Comparison of ENCODE assay signal across 23 cellular contexts in the genomic region with DNA sequence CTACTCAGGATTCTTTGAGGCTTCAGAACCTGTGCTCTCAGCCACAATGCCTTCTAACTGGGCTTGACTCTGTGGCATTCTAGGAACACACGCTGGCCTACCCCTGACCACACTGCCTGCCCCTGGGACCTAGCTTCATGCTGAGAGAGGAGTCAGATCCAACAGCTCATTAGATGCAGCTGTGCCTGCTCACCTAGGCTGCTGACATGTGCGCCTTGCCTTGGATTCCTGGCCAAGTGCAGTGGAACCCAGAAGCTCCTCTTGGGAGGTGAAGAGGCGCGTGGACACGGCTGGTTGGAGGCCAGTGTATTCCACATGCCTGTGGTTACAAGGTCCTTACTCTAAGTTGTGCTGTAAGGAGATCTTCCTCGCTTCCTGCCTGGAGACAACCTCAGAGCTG. TPM values are rescaled to one million over a fixed set of nuclear protein-coding genes. Genes with fewer than 3 reads are reported as not detected.
DNase-seq lines count a peak whose midpoint lies in the region; ATAC-seq, FAIRE-seq and TF ChIP-seq lines count a peak whose summit lies in the region.
"Had no signal": no experiment of that assay in that cellular context is flagged by ENCODE, and none has a peak within 500 bp of the region (broad histone marks: within the 10 kb centered on the region; RNA-seq: fewer than 3 reads in every experiment).

No MANE protein-coding gene starts in this region.

- no peak overlapping the region for H3K27ac ChIP-seq in mammary epithelial cell (ENCODE audit: insufficient read depth, low read depth, low read length)
- no peak overlapping the region for H3K27ac ChIP-seq in breast epithelium
- H3K27ac ChIP-seq in GM23338 (ENCODE audit: low read depth): no peak overlapping the region
- H3K27ac ChIP-seq: esophagus muscularis mucosa, skin epidermis had no signal

- WGBS in mammary epithelial cell (ENCODE audit: low coverage, missing lambda C conversion rate): 92% methylated on average over 5 of the region's 6 CpGs

- no peak overlapping the region for H3K4me2 ChIP-seq in mammary epithelial cell (ENCODE audit: insufficient read depth, low read depth, low read length)
- H3K4me2 ChIP-seq in GM23338: no peak overlapping the region

- TF ChIP-seq POLR2A in breast epithelium (IDR thresholded peaks at IDR 0.05) (no peak), GM12892 (IDR thresholded peaks at IDR 0.05; ENCODE audit: low read depth, low read length) (no peak)

- H4K20me1 ChIP-seq in mammary epithelial cell (ENCODE audit: insufficient read depth, low read length): no peaks in the 10 kb centered on the region
- no peaks in the 10 kb centered on the region; the same call in 1 of the 2 replicates for H4K20me1 ChIP-seq in GM23338 (replicated peaks; ENCODE audit: insufficient read depth)

- CTCF ChIA-PET in mammary epithelial cell (lab: Charles Lee; ENCODE audit: low non-redundant PET): no interaction called here

- dilution Hi-C loops in mammary epithelial cell (cut with HindIII; ENCODE audit: low sequenced_read_pairs): no loop called here

- DNase-seq in mammary epithelial cell (peak; percentile 10), breast epithelium (ENCODE audit: low spot score in 2 of 2) (no peak), NCI-H510A treated with DMSO at 0.1 percent for 48 hours (lab: John Stamatoyannopoulos, UW) (peak; percentile 49), myocyte (ENCODE audit: low read depth) (peak; percentile 53), GM12892 (ENCODE audit: insufficient read length) (no peak), GM23338 (ENCODE audit: low spot score) (no peak), NCI-H1105 treated with DMSO at 0.1 percent for 48 hours (lab: John Stamatoyannopoulos, UW) (no peak)

- in situ Hi-C loops in mammary epithelial cell (cut with MboI; ENCODE audit: low sequenced_read_pairs in 2 of 2): no loop called here

- no peaks in the 10 kb centered on the region for H3K9me3 Mint-ChIP-seq in GM23338
- H3K9me3 Mint-ChIP-seq: activated CD4-positive, alpha-beta memory T cell treated with anti-CD3 and anti-CD28 coated beads for 36 hours; activated naive CD4-positive, alpha-beta T cell treated with anti-CD3 and anti-CD28 coated beads for 36 hours; CD4-positive, alpha-beta T cell; naive thymus-derived CD8-positive, alpha-beta T cell had no signal

- no peak for FAIRE-seq in GM12892 (lab: Jason Lieb, UNC)
- FAIRE-seq: A204.1, D721Med had no signal

- ATAC-seq in GM18873 (IDR thresholded peaks at IDR 0.05; ENCODE audit: low FRiP score, unreplicated experiment) (no peak), GM23338 (no peak)

- H3K4me1 ChIP-seq in mammary epithelial cell (ENCODE audit: insufficient read depth, low read length) (no peaks in the 10 kb centered on the region), breast epithelium (no peaks in the 10 kb centered on the region), GM23338 (ENCODE audit: insufficient read depth) (peaks cover 6% of the 10 kb centered on the region)
- H3K4me1 ChIP-seq: HAP-1 had no signal

- H3K36me3 ChIP-seq in mammary epithelial cell (ENCODE audit: insufficient read depth, low read length): no peaks in the 10 kb centered on the region
- H3K36me3 ChIP-seq in breast epithelium: no peaks in the 10 kb centered on the region
- no peaks in the 10 kb centered on the region for H3K36me3 ChIP-seq in GM23338 (ENCODE audit: insufficient read depth)
- H3K36me3 ChIP-seq: esophagus muscularis mucosa, HAP-1 had no signal

- intact Hi-C loops in mammary epithelial cell (cut with micrococcal nuclease) (loop anchor here (5.0 kb wide), 1 partner anchor 960 kb away; no protein-coding TSS in a partner anchor), breast epithelium (cut with DNase I; ENCODE audit: low total_unique reads) (loop anchor here (5.0 kb wide), 1 partner anchor 1425 kb away; no protein-coding TSS in a partner anchor)

- no peak overlapping the region for H3K9ac ChIP-seq in mammary epithelial cell (ENCODE audit: insufficient read depth, low read length)

- H3K9me3 ChIP-seq in mammary epithelial cell (replicated peaks; ENCODE audit: insufficient read depth, low read length) (no peaks in the 10 kb centered on the region), breast epithelium (no peaks in the 10 kb centered on the region)
- H3K9me3 ChIP-seq: esophagus muscularis mucosa, HAP-1 had no signal

- H3K4me3 ChIP-seq in mammary epithelial cell (replicated peaks in 1 of 3; ENCODE audit: insufficient read depth in 1 of 3, low read depth in 2 of 3, low read length in 3 of 3): no peak overlapping the region
- no peak overlapping the region for H3K4me3 ChIP-seq in breast epithelium
- H3K4me3 ChIP-seq in GM23338: no peak overlapping the region
- H3K4me3 ChIP-seq: esophagus muscularis mucosa, HAP-1, skin epidermis had no signal

- no peaks in the 10 kb centered on the region for H3K27me3 ChIP-seq in mammary epithelial cell (ENCODE audit: insufficient read depth, low read length)
- no peaks in the 10 kb centered on the region for H3K27me3 ChIP-seq in breast epithelium
- no peaks in the 10 kb centered on the region for H3K27me3 ChIP-seq in GM23338 (ENCODE audit: insufficient read depth)
- H3K27me3 ChIP-seq: esophagus muscularis mucosa had no signal

- peaks cover 11% of the 10 kb centered on the region for H3K27me3 Mint-ChIP-seq in GM23338 (ENCODE audit: insufficient read depth, low read depth, poor library complexity)
- H3K27me3 Mint-ChIP-seq: activated CD4-positive, alpha-beta memory T cell treated with anti-CD3 and anti-CD28 coated beads for 36 hours had no signal

- H2AFZ ChIP-seq in mammary epithelial cell (ENCODE audit: low read depth, low read length) (no peak overlapping the region), GM23338 (no peak overlapping the region)

- TF ChIP-seq CTCF in mammary epithelial cell (conservative IDR thresholded peaks at IDR 0.05 in 1 of 2, IDR thresholded peaks at IDR 0.05 in 1 of 2; ENCODE audit: extremely low read depth in 1 of 2, insufficient read depth in 1 of 2, low read depth in 1 of 2, low read length in 2 of 2) (no peak), breast epithelium (IDR thresholded peaks at IDR 0.05) (no peak), GM23338 (conservative IDR thresholded peaks at IDR 0.05; ENCODE audit: low read depth in 2 of 2) (no peak)

- BruUV-seq in mammary epithelial cell (replicated peaks; lab: Mats Ljungman, UMichigan): no TSS peak

- peaks cover 22% of the 10 kb centered on the region for H3K4me1 Mint-ChIP-seq in GM23338

- peaks cover 9% of the 10 kb centered on the region; the same call in 1 of the 2 replicates for H3K9me2 ChIP-seq in GM23338 (ENCODE audit: insufficient read depth)

- no peaks in the 10 kb centered on the region for H3K36me3 Mint-ChIP-seq in GM23338 (ENCODE audit: low read depth)
- H3K36me3 Mint-ChIP-seq: activated CD4-positive, alpha-beta memory T cell treated with anti-CD3 and anti-CD28 coated beads for 36 hours; naive thymus-derived CD8-positive, alpha-beta T cell had no signal

- H3K27ac Mint-ChIP-seq in GM23338: no peak overlapping the region
- H3K27ac Mint-ChIP-seq: activated CD4-positive, alpha-beta memory T cell treated with anti-CD3 and anti-CD28 coated beads for 36 hours; activated naive CD4-positive, alpha-beta T cell treated with anti-CD3 and anti-CD28 coated beads for 36 hours; CD4-positive, alpha-beta T cell had no signal

- no peak overlapping the region for H3K4me3 Mint-ChIP-seq in GM23338
- H3K4me3 Mint-ChIP-seq: activated CD4-positive, alpha-beta memory T cell treated with anti-CD3 and anti-CD28 coated beads for 36 hours; activated naive CD4-positive, alpha-beta T cell treated with anti-CD3 and anti-CD28 coated beads for 36 hours; CD4-positive, alpha-beta T cell; naive thymus-derived CD8-positive, alpha-beta T cell had no signal

- no peaks in the 10 kb centered on the region for H3F3A ChIP-seq in GM23338 (replicated peaks; ENCODE audit: low read depth)

- no peaks in the 10 kb centered on the region for H3K79me2 ChIP-seq in mammary epithelial cell (ENCODE audit: insufficient read depth, low read length)
- H3K79me2 ChIP-seq in GM23338 (replicated peaks; ENCODE audit: insufficient read depth): no peaks in the 10 kb centered on the region

TF ChIP-seq in GM23338, 12 proteins besides CTCF, POLR2A, EP300 and RAD21 (continues in another document):
- TF ChIP-seq CREB1 (CRISPR knock-in tag; IDR thresholded peaks at IDR 0.05; ENCODE audit: low read depth) (no peak), NANOG (IDR thresholded peaks at IDR 0.05; ENCODE audit: borderline replicate concordance) (no peak), ZNF331 (CRISPR knock-in tag; IDR thresholded peaks at IDR 0.05; ENCODE audit: low read depth) (no peak)
- TF ChIP-seq, protein P1, sequence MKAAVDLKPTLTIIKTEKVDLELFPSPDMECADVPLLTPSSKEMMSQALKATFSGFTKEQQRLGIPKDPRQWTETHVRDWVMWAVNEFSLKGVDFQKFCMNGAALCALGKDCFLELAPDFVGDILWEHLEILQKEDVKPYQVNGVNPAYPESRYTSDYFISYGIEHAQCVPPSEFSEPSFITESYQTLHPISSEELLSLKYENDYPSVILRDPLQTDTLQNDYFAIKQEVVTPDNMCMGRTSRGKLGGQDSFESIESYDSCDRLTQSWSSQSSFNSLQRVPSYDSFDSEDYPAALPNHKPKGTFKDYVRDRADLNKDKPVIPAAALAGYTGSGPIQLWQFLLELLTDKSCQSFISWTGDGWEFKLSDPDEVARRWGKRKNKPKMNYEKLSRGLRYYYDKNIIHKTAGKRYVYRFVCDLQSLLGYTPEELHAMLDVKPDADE (IDR thresholded peaks at IDR 0.05): no peak

RNA-seq across cellular contexts. Expression of a gene that starts 24.7 kb away (rescaled TPM):
- not detected for total RNA-seq in mammary epithelial cell
- polyA plus RNA-seq in mammary epithelial cell: not detected
- polyA minus RNA-seq in mammary epithelial cell: not detected
- total RNA-seq in breast epithelium: not detected
- not detected in 2 replicates for total RNA-seq in myocyte
- not detected for polyA plus RNA-seq in myocyte (2012)
- polyA plus RNA-seq in GM12892 (2012; ENCODE audit: missing spikeins): not detected
- not detected in 2 replicates for total RNA-seq in GM23338 (2014; rRNA removed; shearing (Covaris generic))
- not detected in 2 replicates for polyA plus RNA-seq in GM23338 (2016; fragmentation: Nextera tagmentation; extraction: Ambion mirVana)
- total RNA-seq: activated CD4-positive, alpha-beta memory T cell treated with anti-CD3 and anti-CD28 coated beads for 36 hours; activated naive CD4-positive, alpha-beta T cell treated with anti-CD3 and anti-CD28 coated beads for 36 hours; CD4-positive, alpha-beta T cell; dermis blood vessel endothelial cell; esophagus muscularis mucosa; HepG2; left ventricle myocardium superior; naive thymus-derived CD8-positive, alpha-beta T cell; occipital lobe; temporal lobe; urinary bladder had no signal
- polyA plus RNA-seq: HepG2; naive thymus-derived CD8-positive, alpha-beta T cell; urinary bladder had no signal

RNA-seq across cellular contexts. Expression of a gene that starts 33.0 kb away (rescaled TPM):
- total RNA-seq in mammary epithelial cell: 10 to 100 TPM in 1 of 2 donors, not detected in 1; 13.0 TPM
- polyA plus RNA-seq in mammary epithelial cell: not detected
- not detected for polyA minus RNA-seq in mammary epithelial cell
- 1 to 10 TPM in 1 of 3 donors, under 1 TPM in 2; 0.16 to 3.2 (median 0.33) TPM for total RNA-seq in breast epithelium
- total RNA-seq in myocyte: not detected in 2 replicates
- polyA plus RNA-seq in myocyte (2012): not detected
- not detected for polyA plus RNA-seq in GM12892 (2012; ENCODE audit: missing spikeins)
- total RNA-seq in GM23338 (2014; rRNA removed; shearing (Covaris generic)): 3.1 and 3.2 TPM in 2 replicates
- 1.2 and 2.2 TPM in 2 replicates for polyA plus RNA-seq in GM23338 (2016; fragmentation: Nextera tagmentation; extraction: Ambion mirVana)
- total RNA-seq: activated CD4-positive, alpha-beta memory T cell treated with anti-CD3 and anti-CD28 coated beads for 36 hours; activated naive CD4-positive, alpha-beta T cell treated with anti-CD3 and anti-CD28 coated beads for 36 hours; CD4-positive, alpha-beta T cell; dermis blood vessel endothelial cell; HepG2; left ventricle myocardium superior; naive thymus-derived CD8-positive, alpha-beta T cell; occipital lobe; temporal lobe had no signal
- polyA plus RNA-seq: HepG2; naive thymus-derived CD8-positive, alpha-beta T cell had no signal

Comparison
In these comparisons a context has a peak if more than half of its experiments do, and no peak if none do; other contexts are left out.
1. DNase-seq: peak in mammary epithelial cell (single experiment), NCI-H510A treated with DMSO at 0.1 percent for 48 hours (single experiment) and myocyte (single experiment); none in breast epithelium (0 of 2), GM12892 (single experiment), GM23338 (single experiment) and NCI-H1105 treated with DMSO at 0.1 percent for 48 hours (single experiment).